ENCODE assay signal across 16 cellular contexts in the genomic region with DNA sequence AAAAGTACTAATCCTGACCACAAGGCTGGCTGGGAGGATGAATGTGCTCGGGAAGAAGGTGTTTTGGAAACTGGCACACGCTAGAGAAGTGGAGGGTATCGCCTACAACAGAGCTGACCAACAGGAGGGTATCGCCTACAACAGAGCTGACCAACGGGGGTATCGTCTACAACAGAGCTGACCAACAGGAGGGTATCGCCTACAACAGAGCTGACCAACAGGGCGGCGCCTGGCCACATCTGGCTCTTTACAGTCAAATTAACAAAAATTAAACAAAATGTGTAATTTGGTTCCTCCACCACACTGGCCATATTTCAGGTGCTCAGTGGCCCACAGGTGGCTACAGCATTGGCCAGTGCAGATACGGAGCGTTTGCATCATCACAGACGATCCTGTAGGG.
DNase-seq lines count a peak whose midpoint lies in the region; ATAC-seq and TF ChIP-seq lines count a peak whose summit lies in the region.
"Had no signal": no experiment of that assay in that cellular context is flagged by ENCODE, and none has a peak within 500 bp of the region (broad histone marks: within the 10 kb centered on the region; RNA-seq: fewer than 3 reads in every experiment).

No MANE protein-coding gene starts in this region.

- no peak overlapping the region for H2BK120ac ChIP-seq in H9 (ENCODE audit: low read depth, low read length, poor library complexity, severe bottlenecking)

- no peak overlapping the region for H3K9ac ChIP-seq in BLaER1
- H3K9ac ChIP-seq in H9 (ENCODE audit: extremely low read depth, insufficient read length, low read length), result no peak overlapping the region

- peaks cover 27 to 35% of the 10 kb centered on the region in 2 experiments for H3K4me1 Mint-ChIP-seq in H9
- peaks cover 26% of the 10 kb centered on the region for H3K4me1 Mint-ChIP-seq in WTC11
- H3K4me1 Mint-ChIP-seq in immature natural killer cell, result peaks cover 54 to 72% of the 10 kb centered on the region in 2 donors

- H3K4me3 Mint-ChIP-seq in H9 (no peak overlapping the region), WTC11 (no peak overlapping the region), immature natural killer cell (peak overlapping the region in 1 of 5 donors; percentile 33)
- H3K4me3 Mint-ChIP-seq: activated CD8-positive, alpha-beta T cell treated with anti-CD3 and anti-CD28 coated beads, Interleukin-2, amount 10 ng/mL, durations not matched to agents 7 days and 5 days; T-helper 1 cell treated with Interleukin-12 subunit alpha and Interleukin-12 subunit beta and Interleukin-4 antibody, amounts not matched to agents 30 μg/mL and 1 μg/mL, for 36 hours had no signal

- H3K4me1 ChIP-seq in BLaER1, result peaks cover 39% of the 10 kb centered on the region
- H3K4me1 ChIP-seq in H9 (ENCODE audit: insufficient read depth, low read length), result peaks cover 3% of the 10 kb centered on the region; the same call in 1 of the 2 replicates

- peaks cover 2% of the 10 kb centered on the region for H3K79me1 ChIP-seq in H9 (ENCODE audit: insufficient read depth, low read depth, low read length, poor library complexity, severe bottlenecking)

- H2BK20ac ChIP-seq in H9 (ENCODE audit: low read depth, low read length, poor library complexity, severe bottlenecking), result no peak overlapping the region

- no peaks in the 10 kb centered on the region for H3K27me3 Mint-ChIP-seq in H9 (ENCODE audit: low read depth)
- H3K27me3 Mint-ChIP-seq in WTC11 (ENCODE audit: low read depth), result no peaks in the 10 kb centered on the region
- peaks cover 2 to 4% (median 4%) of the 10 kb centered on the region in 3 donors for H3K27me3 Mint-ChIP-seq in immature natural killer cell (ENCODE audit: low read depth in 3 of 3)

- no peak overlapping the region for H2AFZ ChIP-seq in H9 (ENCODE audit: low read length)

- H4K91ac ChIP-seq in H9 (ENCODE audit: insufficient read length, low read depth, low read length), result no peak overlapping the region

- H3K36me3 Mint-ChIP-seq in H9 (ENCODE audit: insufficient read depth in 1 of 3, low read depth in 3 of 3) (peaks cover 0 to 2% (median 0%) of the 10 kb centered on the region in 3 experiments; a peak in 1 of 7 replicates), WTC11 (no peaks in the 10 kb centered on the region), immature natural killer cell (no peaks in the 10 kb centered on the region)

- CTCF ChIA-PET in WTC11 (lab: Charles Lee), result interaction anchor here (0.6 to 2.7 kb wide), 10 partner anchors 9 to 152 kb away, joined by 3 to 8 read pairs (median 4); no protein-coding TSS in a partner anchor

- no peak overlapping the region for H4K8ac ChIP-seq in H9 (replicated peaks; ENCODE audit: insufficient read length, low read depth, low read length)

- peaks cover 4% of the 10 kb centered on the region; the same call in 1 of the 2 replicates for H3K36me3 ChIP-seq in BLaER1
- H3K36me3 ChIP-seq: cardiac muscle cell had no signal

- no peak overlapping the region for H3K4ac ChIP-seq in H9 (ENCODE audit: low read depth, low read length)

- H3K27ac Mint-ChIP-seq in H9, result no peak overlapping the region
- peak overlapping the region; percentile 28; the same call in 1 of the 2 replicates for H3K27ac Mint-ChIP-seq in WTC11
- H3K27ac Mint-ChIP-seq in immature natural killer cell, result peak overlapping the region in 5 of 6 donors; percentile 6 to 62 (median 53)
- H3K27ac Mint-ChIP-seq: T-helper 1 cell treated with Interleukin-12 subunit alpha and Interleukin-12 subunit beta and Interleukin-4 antibody, amounts not matched to agents 30 μg/mL and 1 μg/mL, for 36 hours had no signal

- DNase-seq in H9 (no peak), WTC11 (ENCODE audit: low spot score) (no peak), immature natural killer cell (no peak), midbrain (lab: John Stamatoyannopoulos, UW) (no peak), HCEC 1CT (no peak)
- no peak for DNase-seq in effector CD8-positive, alpha-beta T cell (lab: John Stamatoyannopoulos, UW)
- DNase-seq: activated CD8-positive, alpha-beta T cell treated with anti-CD3 and anti-CD28 coated beads, Interleukin-2, amount 10 ng/mL, durations not matched to agents 7 days and 5 days; NCI-H1930; NCI-H446; SHP77 treated with DMSO at 0.1 percent for 48 hours; stimulated activated CD4-positive, alpha-beta T cell treated with anti-CD3 and anti-CD28 coated beads, Interleukin-2, amount 100 ng/mL, for 48 hours; substantia nigra had no signal

- TF ChIP-seq CTCF in H9 (conservative IDR thresholded peaks at IDR 0.05) (peak; percentile 53), WTC11 (IDR thresholded peaks at IDR 0.05) (no peak)

- no peak overlapping the region for H2BK15ac ChIP-seq in H9 (ENCODE audit: low read depth, low read length)

- H3K4me3 ChIP-seq in BLaER1, result no peak overlapping the region
- H3K4me3 ChIP-seq: cardiac muscle cell had no signal

- POLR2A ChIA-PET in WTC11 (lab: Charles Lee), result no interaction called here

- no CpG with 5 or more reads among the region's 12 CpGs for WGBS in H9 (ENCODE audit: extremely low coverage, insufficient read length, low lambda C conversion rate)

- H4K5ac ChIP-seq in H9 (ENCODE audit: insufficient read length, low read depth, low read length), result no peak overlapping the region

- no peak overlapping the region for H3K27ac ChIP-seq in BLaER1
- no peak overlapping the region for H3K27ac ChIP-seq in H9 (ENCODE audit: insufficient read length, low read depth, low read length)
- H3K27ac ChIP-seq: cardiac muscle cell had no signal

- H3T11ph ChIP-seq in H9 (ENCODE audit: low read length), result no peak overlapping the region

- H3K23ac ChIP-seq in H9 (ENCODE audit: insufficient read length, low read depth, low read length), result no peak overlapping the region

- H3K9me3 Mint-ChIP-seq in H9 (no peaks in the 10 kb centered on the region; a peak in 1 of 5 replicates), WTC11 (no peaks in the 10 kb centered on the region), immature natural killer cell (no peaks in the 10 kb centered on the region)
- H3K9me3 Mint-ChIP-seq: T-helper 1 cell treated with Interleukin-12 subunit alpha and Interleukin-12 subunit beta and Interleukin-4 antibody, amounts not matched to agents 30 μg/mL and 1 μg/mL, for 36 hours had no signal

- no peak overlapping the region for H2AK5ac ChIP-seq in H9 (ENCODE audit: insufficient read length, low read length)

- H4K20me1 ChIP-seq in BLaER1 (peaks cover 98% of the 10 kb centered on the region), H9 (ENCODE audit: control insufficient read depth, insufficient read depth, insufficient read length) (no peaks in the 10 kb centered on the region)

- H2BK5ac ChIP-seq in H9 (ENCODE audit: insufficient read length, low read length), result no peak overlapping the region

- H2BK12ac ChIP-seq in H9 (ENCODE audit: insufficient read length, low read depth, low read length), result no peak overlapping the region

- peak; percentile 29; the same call in 1 of the 2 replicates for ATAC-seq in WTC11
- ATAC-seq in HG02678 (IDR thresholded peaks at IDR 0.05; ENCODE audit: unreplicated experiment), result no peak
- ATAC-seq: activated CD8-positive, alpha-beta T cell treated with anti-CD3 and anti-CD28 coated beads, Interleukin-2, amount 10 ng/mL, durations not matched to agents 7 days and 5 days had no signal

- H3K4me2 ChIP-seq in BLaER1 (peak overlapping the region; percentile 41), H9 (ENCODE audit: insufficient read depth, insufficient read length, low read length) (no peak overlapping the region)

- H3K56ac ChIP-seq in H9 (ENCODE audit: insufficient read length, low read depth, low read length), result no peak overlapping the region

- H3K18ac ChIP-seq in H9 (ENCODE audit: insufficient read length, low read depth, low read length), result no peak overlapping the region

- no peaks in the 10 kb centered on the region for H3K23me2 ChIP-seq in H9 (ENCODE audit: insufficient read length, low read depth, low read length, poor library complexity, severe bottlenecking)

- H3K14ac ChIP-seq in H9 (ENCODE audit: insufficient read depth, low read length), result no peak overlapping the region

- H3K9me3 ChIP-seq in BLaER1 (no peaks in the 10 kb centered on the region), H9 (ENCODE audit: control insufficient read depth, low read depth, low read length) (no peaks in the 10 kb centered on the region)

- H3K79me2 ChIP-seq in H9 (ENCODE audit: insufficient read depth, low read length), result no peaks in the 10 kb centered on the region

- no peaks in the 10 kb centered on the region for H3K27me3 ChIP-seq in BLaER1
- no peaks in the 10 kb centered on the region for H3K27me3 ChIP-seq in H9 (ENCODE audit: insufficient read depth, low read length)
- H3K27me3 ChIP-seq: cardiac muscle cell had no signal

TF ChIP-seq in WTC11, 78 proteins besides CTCF, POLR2A, EP300 and RAD21:
- TF ChIP-seq CBFB (CRISPR knock-in tag; IDR thresholded peaks at IDR 0.05; ENCODE audit: low read depth) (no peak), NR2C2 (CRISPR knock-in tag; IDR thresholded peaks at IDR 0.05) (no peak), GRHL2 (CRISPR knock-in tag; IDR thresholded peaks at IDR 0.05; ENCODE audit: insufficient replicate concordance, severe bottlenecking) (no peak), SOX15 (CRISPR knock-in tag; IDR thresholded peaks at IDR 0.05) (no peak), SP1 (CRISPR knock-in tag; conservative IDR thresholded peaks at IDR 0.05) (no peak)
- TF ChIP-seq, protein P1, sequence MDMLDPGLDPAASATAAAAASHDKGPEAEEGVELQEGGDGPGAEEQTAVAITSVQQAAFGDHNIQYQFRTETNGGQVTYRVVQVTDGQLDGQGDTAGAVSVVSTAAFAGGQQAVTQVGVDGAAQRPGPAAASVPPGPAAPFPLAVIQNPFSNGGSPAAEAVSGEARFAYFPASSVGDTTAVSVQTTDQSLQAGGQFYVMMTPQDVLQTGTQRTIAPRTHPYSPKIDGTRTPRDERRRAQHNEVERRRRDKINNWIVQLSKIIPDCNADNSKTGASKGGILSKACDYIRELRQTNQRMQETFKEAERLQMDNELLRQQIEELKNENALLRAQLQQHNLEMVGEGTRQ (CRISPR knock-in tag; IDR thresholded peaks at IDR 0.05), result no peak
- TF ChIP-seq, protein P2, sequence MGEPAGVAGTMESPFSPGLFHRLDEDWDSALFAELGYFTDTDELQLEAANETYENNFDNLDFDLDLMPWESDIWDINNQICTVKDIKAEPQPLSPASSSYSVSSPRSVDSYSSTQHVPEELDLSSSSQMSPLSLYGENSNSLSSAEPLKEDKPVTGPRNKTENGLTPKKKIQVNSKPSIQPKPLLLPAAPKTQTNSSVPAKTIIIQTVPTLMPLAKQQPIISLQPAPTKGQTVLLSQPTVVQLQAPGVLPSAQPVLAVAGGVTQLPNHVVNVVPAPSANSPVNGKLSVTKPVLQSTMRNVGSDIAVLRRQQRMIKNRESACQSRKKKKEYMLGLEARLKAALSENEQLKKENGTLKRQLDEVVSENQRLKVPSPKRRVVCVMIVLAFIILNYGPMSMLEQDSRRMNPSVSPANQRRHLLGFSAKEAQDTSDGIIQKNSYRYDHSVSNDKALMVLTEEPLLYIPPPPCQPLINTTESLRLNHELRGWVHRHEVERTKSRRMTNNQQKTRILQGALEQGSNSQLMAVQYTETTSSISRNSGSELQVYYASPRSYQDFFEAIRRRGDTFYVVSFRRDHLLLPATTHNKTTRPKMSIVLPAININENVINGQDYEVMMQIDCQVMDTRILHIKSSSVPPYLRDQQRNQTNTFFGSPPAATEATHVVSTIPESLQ (CRISPR knock-in tag; IDR thresholded peaks at IDR 0.05), result no peak

Comparison
In these comparisons a context has a peak if more than half of its experiments do, and no peak if none do; other contexts are left out.
1. H3K27ac Mint-ChIP-seq: peak in WTC11 (single experiment) and immature natural killer cell (5 of 6); none in H9 (0 of 3).